ENCODE assay signal across 14 cellular contexts in genomic region chr12:48336564-48336963, GRCh38. TPM values are rescaled to one million over a fixed set of nuclear protein-coding genes. Genes with fewer than 3 reads are reported as not detected.
DNase-seq lines count a peak whose midpoint lies in the region; ATAC-seq and TF ChIP-seq lines count a peak whose summit lies in the region.
"Had no signal": no experiment of that assay in that cellular context is flagged by ENCODE, and none has a peak within 500 bp of the region (broad histone marks: within the 10 kb centered on the region; RNA-seq: fewer than 3 reads in every experiment).

No MANE protein-coding gene starts in this region.

- no peak overlapping the region for H3K4me3 ChIP-seq in breast epithelium
- H3K4me3 ChIP-seq in NB4 (ENCODE audit: low read depth, low read length): no peak overlapping the region
- H3K4me3 ChIP-seq: spleen had no signal

- H3K27ac Mint-ChIP-seq in MCF 10A (ENCODE audit: low read depth, unreplicated experiment) (no peak overlapping the region), endothelial cell (ENCODE audit: unreplicated experiment) (peak overlapping the region; percentile 53)
- peak overlapping the region; percentile 13 for H3K27ac Mint-ChIP-seq in stimulated activated effector memory CD8-positive, alpha-beta T cell treated with anti-CD3 and anti-CD28 coated beads, Interleukin-12 subunit alpha, Interleukin-12 subunit beta, amount 100 ng/mL, for 72 hours
- no peak overlapping the region for H3K27ac Mint-ChIP-seq in activated naive CD8-positive, alpha-beta T cell treated with anti-CD3 and anti-CD28 coated beads for 36 hours
- no peak overlapping the region for H3K27ac Mint-ChIP-seq in activated naive CD4-positive, alpha-beta T cell treated with anti-CD3 and anti-CD28 coated beads for 36 hours
- H3K27ac Mint-ChIP-seq: T-helper 1 cell treated with Interleukin-12 subunit alpha and Interleukin-12 subunit beta and Interleukin-4 antibody, amounts not matched to agents 30 μg/mL and 1 μg/mL, for 36 hours had no signal

- TF ChIP-seq CTCF in MCF 10A (IDR thresholded peaks at IDR 0.05; ENCODE audit: unreplicated experiment) (no peak), breast epithelium (IDR thresholded peaks at IDR 0.05) (no peak), NB4 (IDR thresholded peaks at IDR 0.05; ENCODE audit: low read depth, low read length) (peak; percentile 12), endothelial cell (IDR thresholded peaks at IDR 0.05; ENCODE audit: unreplicated experiment) (no peak)

- no peak overlapping the region for H3K4me3 Mint-ChIP-seq in MCF 10A (ENCODE audit: unreplicated experiment)
- H3K4me3 Mint-ChIP-seq in endothelial cell (ENCODE audit: unreplicated experiment): no peak overlapping the region
- no peak overlapping the region for H3K4me3 Mint-ChIP-seq in stimulated activated effector memory CD8-positive, alpha-beta T cell treated with anti-CD3 and anti-CD28 coated beads, Interleukin-12 subunit alpha, Interleukin-12 subunit beta, amount 100 ng/mL, for 72 hours
- no peak overlapping the region for H3K4me3 Mint-ChIP-seq in activated naive CD8-positive, alpha-beta T cell treated with anti-CD3 and anti-CD28 coated beads for 36 hours
- H3K4me3 Mint-ChIP-seq in activated naive CD4-positive, alpha-beta T cell treated with anti-CD3 and anti-CD28 coated beads for 36 hours: no peak overlapping the region
- H3K4me3 Mint-ChIP-seq: neural crest cell; T-helper 1 cell treated with Interleukin-12 subunit alpha and Interleukin-12 subunit beta and Interleukin-4 antibody, amounts not matched to agents 30 μg/mL and 1 μg/mL, for 36 hours had no signal

- H3K27me3 Mint-ChIP-seq in MCF 10A (ENCODE audit: insufficient read depth, unreplicated experiment) (no peaks in the 10 kb centered on the region), endothelial cell (ENCODE audit: unreplicated experiment) (peaks cover 5% of the 10 kb centered on the region)
- no peaks in the 10 kb centered on the region for H3K27me3 Mint-ChIP-seq in activated naive CD8-positive, alpha-beta T cell treated with anti-CD3 and anti-CD28 coated beads for 36 hours
- no peaks in the 10 kb centered on the region for H3K27me3 Mint-ChIP-seq in activated naive CD4-positive, alpha-beta T cell treated with anti-CD3 and anti-CD28 coated beads for 36 hours (ENCODE audit: low read depth)

- H3K9me3 ChIP-seq in breast epithelium: no peaks in the 10 kb centered on the region
- H3K9me3 ChIP-seq: spleen had no signal

- CTCF ChIA-PET in MCF 10A (lab: Yijun Ruan, JAX): interaction anchor here (0.6 kb wide), 1 partner anchor 10 kb away, joined by 3 read pairs; no protein-coding TSS in a partner anchor
- CTCF ChIA-PET in activated naive CD4-positive, alpha-beta T cell treated with anti-CD3 and anti-CD28 coated beads for 36 hours (lab: Charles Lee): no interaction called here

- no peak for ATAC-seq in stimulated activated effector memory CD8-positive, alpha-beta T cell treated with anti-CD3 and anti-CD28 coated beads, Interleukin-12 subunit alpha, Interleukin-12 subunit beta, amount 100 ng/mL, for 72 hours

- no TSS peak for BruUV-seq in MCF 10A (replicated peaks; lab: Mats Ljungman, UMichigan)

- H3K4me1 Mint-ChIP-seq in MCF 10A (ENCODE audit: insufficient read depth, unreplicated experiment): no peaks in the 10 kb centered on the region
- H3K4me1 Mint-ChIP-seq in endothelial cell (ENCODE audit: unreplicated experiment): peaks cover 2% of the 10 kb centered on the region
- peaks cover 10% of the 10 kb centered on the region for H3K4me1 Mint-ChIP-seq in stimulated activated effector memory CD8-positive, alpha-beta T cell treated with anti-CD3 and anti-CD28 coated beads, Interleukin-12 subunit alpha, Interleukin-12 subunit beta, amount 100 ng/mL, for 72 hours
- H3K4me1 Mint-ChIP-seq in activated naive CD8-positive, alpha-beta T cell treated with anti-CD3 and anti-CD28 coated beads for 36 hours: peaks cover 11% of the 10 kb centered on the region
- H3K4me1 Mint-ChIP-seq in activated naive CD4-positive, alpha-beta T cell treated with anti-CD3 and anti-CD28 coated beads for 36 hours (ENCODE audit: low read depth): peaks cover 9% of the 10 kb centered on the region
- H3K4me1 Mint-ChIP-seq: neural crest cell had no signal

- POLR2A ChIA-PET in MCF 10A (lab: Yijun Ruan, JAX): no interaction called here

- H3K36me3 Mint-ChIP-seq in MCF 10A (ENCODE audit: insufficient read depth, unreplicated experiment) (no peaks in the 10 kb centered on the region), endothelial cell (ENCODE audit: low read depth, unreplicated experiment) (peaks cover 18% of the 10 kb centered on the region)
- peaks cover 6% of the 10 kb centered on the region for H3K36me3 Mint-ChIP-seq in stimulated activated effector memory CD8-positive, alpha-beta T cell treated with anti-CD3 and anti-CD28 coated beads, Interleukin-12 subunit alpha, Interleukin-12 subunit beta, amount 100 ng/mL, for 72 hours
- H3K36me3 Mint-ChIP-seq in activated naive CD8-positive, alpha-beta T cell treated with anti-CD3 and anti-CD28 coated beads for 36 hours: peaks cover 36% of the 10 kb centered on the region
- peaks cover 16% of the 10 kb centered on the region for H3K36me3 Mint-ChIP-seq in activated naive CD4-positive, alpha-beta T cell treated with anti-CD3 and anti-CD28 coated beads for 36 hours (ENCODE audit: low read depth)

- no peaks in the 10 kb centered on the region for H3K27me3 ChIP-seq in breast epithelium
- H3K27me3 ChIP-seq: spleen had no signal

- intact Hi-C loops in MCF 10A (cut with micrococcal nuclease): no loop called here
- intact Hi-C loops in breast epithelium (cut with DNase I; ENCODE audit: low total_unique reads): no loop called here
- intact Hi-C loops in activated naive CD4-positive, alpha-beta T cell treated with anti-CD3 and anti-CD28 coated beads for 36 hours (cut with micrococcal nuclease): no loop called here

- H3K4me1 ChIP-seq in breast epithelium: no peaks in the 10 kb centered on the region

- H3K36me3 ChIP-seq in breast epithelium: no peaks in the 10 kb centered on the region

- TF ChIP-seq POLR2A in breast epithelium (IDR thresholded peaks at IDR 0.05): no peak
- no peak for TF ChIP-seq POLR2A in NB4 (IDR thresholded peaks at IDR 0.05; ENCODE audit: extremely low read depth, insufficient read length)

- DNase-seq in MCF 10A (ENCODE audit: unreplicated experiment): peak; percentile 18
- DNase-seq in breast epithelium (ENCODE audit: low spot score in 2 of 2): no peak
- DNase-seq in NB4 (ENCODE audit: low read depth): peak; percentile 14
- no peak for DNase-seq in endothelial cell (ENCODE audit: low spot score)
- no peak for DNase-seq in stimulated activated effector memory CD8-positive, alpha-beta T cell treated with anti-CD3 and anti-CD28 coated beads, Interleukin-12 subunit alpha, Interleukin-12 subunit beta, amount 100 ng/mL, for 72 hours (ENCODE audit: low spot score in 2 of 2)
- no peak for DNase-seq in activated naive CD8-positive, alpha-beta T cell treated with anti-CD3 and anti-CD28 coated beads for 36 hours
- no peak for DNase-seq in activated naive CD4-positive, alpha-beta T cell treated with anti-CD3 and anti-CD28 coated beads for 36 hours
- no peak for DNase-seq in ecto neural progenitor cell (ENCODE audit: low spot score)
- DNase-seq: activated CD8-positive, alpha-beta memory T cell treated with anti-CD3 and anti-CD28 coated beads for 24 hours; activated naive CD4-positive, alpha-beta T cell treated with anti-CD3 and anti-CD28 coated beads, Interleukin-2, amount 50 U/mL, for 16 hours; NCI-H187 treated with DMSO at 0.1 percent for 48 hours; spleen had no signal

- no peak overlapping the region for H3K27ac ChIP-seq in breast epithelium
- H3K27ac ChIP-seq: spleen had no signal

- H3K9me3 Mint-ChIP-seq in MCF 10A (ENCODE audit: unreplicated experiment) (no peaks in the 10 kb centered on the region), endothelial cell (ENCODE audit: unreplicated experiment) (peaks cover 6% of the 10 kb centered on the region)
- H3K9me3 Mint-ChIP-seq in stimulated activated effector memory CD8-positive, alpha-beta T cell treated with anti-CD3 and anti-CD28 coated beads, Interleukin-12 subunit alpha, Interleukin-12 subunit beta, amount 100 ng/mL, for 72 hours: no peaks in the 10 kb centered on the region
- H3K9me3 Mint-ChIP-seq in activated naive CD8-positive, alpha-beta T cell treated with anti-CD3 and anti-CD28 coated beads for 36 hours: peaks cover 4% of the 10 kb centered on the region
- H3K9me3 Mint-ChIP-seq in activated naive CD4-positive, alpha-beta T cell treated with anti-CD3 and anti-CD28 coated beads for 36 hours: peaks cover 6% of the 10 kb centered on the region
- H3K9me3 Mint-ChIP-seq: T-helper 1 cell treated with Interleukin-12 subunit alpha and Interleukin-12 subunit beta and Interleukin-4 antibody, amounts not matched to agents 30 μg/mL and 1 μg/mL, for 36 hours had no signal

RNA-seq across cellular contexts. Expression of gene ZNF641, which starts 14.2 kb away (rescaled TPM):
- total RNA-seq in MCF 10A (2022) (10.0 and 12.0 TPM in 2 replicates), breast epithelium (10 to 100 TPM; 22.9 to 33.8 (median 23.4) TPM), endothelial cell (ENCODE audit: unreplicated experiment) (35.3 TPM)
- total RNA-seq in activated naive CD8-positive, alpha-beta T cell treated with anti-CD3 and anti-CD28 coated beads for 36 hours: 1 to 10 TPM; 6.8 to 7.0 TPM
- total RNA-seq in activated naive CD4-positive, alpha-beta T cell treated with anti-CD3 and anti-CD28 coated beads for 36 hours: 1 to 10 TPM; 3.5 to 6.0 TPM

Comparison
In these comparisons a context has a peak if more than half of its experiments do, and no peak if none do; other contexts are left out.
1. DNase-seq: peak in MCF 10A (single experiment) and NB4 (single experiment); none in breast epithelium (0 of 2), endothelial cell (single experiment), stimulated activated effector memory CD8-positive, alpha-beta T cell treated with anti-CD3 and anti-CD28 coated beads, Interleukin-12 subunit alpha, Interleukin-12 subunit beta, amount 100 ng/mL, for 72 hours (0 of 2), activated naive CD8-positive, alpha-beta T cell treated with anti-CD3 and anti-CD28 coated beads for 36 hours (single experiment), activated naive CD4-positive, alpha-beta T cell treated with anti-CD3 and anti-CD28 coated beads for 36 hours (single experiment) and ecto neural progenitor cell (single experiment).
2. H3K27ac Mint-ChIP-seq: peak in endothelial cell (single experiment) and stimulated activated effector memory CD8-positive, alpha-beta T cell treated with anti-CD3 and anti-CD28 coated beads, Interleukin-12 subunit alpha, Interleukin-12 subunit beta, amount 100 ng/mL, for 72 hours (single experiment); none in MCF 10A (single experiment), activated naive CD8-positive, alpha-beta T cell treated with anti-CD3 and anti-CD28 coated beads for 36 hours (single experiment) and activated naive CD4-positive, alpha-beta T cell treated with anti-CD3 and anti-CD28 coated beads for 36 hours (single experiment).